Comparison of ENCODE assay signal across 18 cellular contexts in the genomic region with DNA sequence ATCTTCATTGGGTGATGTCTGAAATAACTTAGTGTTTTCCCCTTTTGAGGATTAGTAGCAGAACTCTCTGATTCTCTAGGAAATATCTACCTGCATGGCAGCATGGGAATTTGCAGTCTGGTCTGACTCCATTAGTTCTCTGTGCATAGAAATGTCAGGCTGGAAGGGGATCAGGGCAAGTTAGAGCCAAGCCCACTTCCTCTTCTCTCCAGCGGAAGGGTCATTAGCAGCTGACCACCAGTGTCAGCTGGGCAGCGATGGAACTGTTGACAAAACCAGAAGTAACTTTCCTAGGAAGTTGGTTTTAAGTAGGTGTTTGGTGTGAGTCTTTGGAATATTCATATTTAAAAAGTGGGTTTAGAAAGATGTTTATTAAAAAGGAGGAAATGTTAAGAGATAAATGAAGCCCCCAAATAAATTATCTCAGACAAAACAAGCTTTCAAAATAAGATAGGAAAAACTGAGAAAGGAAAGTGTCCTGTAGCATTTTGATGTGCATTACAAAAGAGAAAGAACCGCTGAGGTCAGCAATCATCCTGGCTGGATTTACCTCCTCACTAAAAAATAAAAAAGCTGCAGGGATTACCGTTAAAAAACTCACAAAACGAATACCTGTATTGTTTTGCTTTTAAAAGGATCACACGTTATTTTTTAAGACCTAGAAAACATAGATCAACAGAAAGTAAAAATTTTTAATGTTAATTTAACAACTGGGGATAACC. TPM values are rescaled to one million over a fixed set of nuclear protein-coding genes. Genes with fewer than 3 reads are reported as not detected.
DNase-seq lines count a peak whose midpoint lies in the region; ATAC-seq and TF ChIP-seq lines count a peak whose summit lies in the region.
"Had no signal": no experiment of that assay in that cellular context is flagged by ENCODE, and none has a peak within 500 bp of the region (broad histone marks: within the 10 kb centered on the region; RNA-seq: fewer than 3 reads in every experiment).

No MANE protein-coding gene starts in this region.

- TF ChIP-seq EP300 in esophagus muscularis mucosa (IDR thresholded peaks at IDR 0.05): no peak

- no peaks in the 10 kb centered on the region for H3K9me3 ChIP-seq in SJSA1 (replicated peaks)
- no peaks in the 10 kb centered on the region for H3K9me3 ChIP-seq in esophagus muscularis mucosa
- no peaks in the 10 kb centered on the region for H3K9me3 ChIP-seq in SJCRH30 (replicated peaks)

- peak; percentile 64 for DNase-seq in CD1c-positive myeloid dendritic cell (ENCODE audit: extremely low spot score)
- DNase-seq in SJSA1 (ENCODE audit: low read depth in 1 of 2, low spot score in 2 of 2): no peak
- no peak for DNase-seq in esophagus muscularis mucosa (ENCODE audit: extremely low spot score)
- no peak for DNase-seq in neural crest cell (ENCODE audit: low read depth, low spot score)
- DNase-seq in GM03348 (ENCODE audit: low spot score): no peak
- no peak for DNase-seq in activated CD8-positive, alpha-beta T cell treated with anti-CD3 and anti-CD28 coated beads, Interleukin-2, amount 10 ng/mL, durations not matched to agents 7 days and 5 days
- no peak for DNase-seq in SJCRH30
- DNase-seq: activated CD4-positive, alpha-beta T cell treated with anti-CD3 and anti-CD28 coated beads, Interleukin-2, amount 10 ng/mL, durations not matched to agents 7 days and 5 days; CD8-positive, alpha-beta memory T cell; effector CD8-positive, alpha-beta T cell; left cardiac atrium; NCI-H345; NK-92 treated with Interleukin-12 subunit alpha and Interleukin-12 subunit beta, amount 100 ng/mL, for 24 hours had no signal

- H3K27me3 ChIP-seq in SJSA1 (replicated peaks): no peaks in the 10 kb centered on the region
- no peaks in the 10 kb centered on the region for H3K27me3 ChIP-seq in esophagus muscularis mucosa
- no peaks in the 10 kb centered on the region for H3K27me3 ChIP-seq in SJCRH30
- H3K27me3 ChIP-seq: cardiac muscle cell had no signal

- peak overlapping the region; percentile 4 for H3K27ac Mint-ChIP-seq in neural crest cell (ENCODE audit: unreplicated experiment)
- no peak overlapping the region for H3K27ac Mint-ChIP-seq in activated CD8-positive, alpha-beta T cell treated with anti-CD3 and anti-CD28 coated beads, Interleukin-2, amount 10 ng/mL, durations not matched to agents 7 days and 5 days
- H3K27ac Mint-ChIP-seq: activated CD4-positive, alpha-beta T cell treated with anti-CD3 and anti-CD28 coated beads, Interleukin-2, amount 10 ng/mL, durations not matched to agents 7 days and 5 days; CD8-positive, alpha-beta memory T cell; stimulated activated naive CD8-positive, alpha-beta T cell treated with anti-CD3 and anti-CD28 coated beads, Interleukin-15, Interleukin-2, amounts not matched to agents 100 ng/mL and 50 ng/mL, for 24 hours; T-helper 2 cell treated with Interferon-gamma antibody and Interleukin-4, amounts not matched to agents 5 μg/mL and 100 μg/mL, for 36 hours had no signal

- no peak overlapping the region for H3K4me3 ChIP-seq in SJSA1
- no peak overlapping the region for H3K4me3 ChIP-seq in esophagus muscularis mucosa
- H3K4me3 ChIP-seq in SJCRH30: no peak overlapping the region
- H3K4me3 ChIP-seq: cardiac muscle cell had no signal

- H3K9me3 Mint-ChIP-seq in neural crest cell: peaks cover 4% of the 10 kb centered on the region
- H3K9me3 Mint-ChIP-seq in activated CD8-positive, alpha-beta T cell treated with anti-CD3 and anti-CD28 coated beads, Interleukin-2, amount 10 ng/mL, durations not matched to agents 7 days and 5 days (ENCODE audit: insufficient read depth): no peaks in the 10 kb centered on the region
- H3K9me3 Mint-ChIP-seq: CD8-positive, alpha-beta memory T cell; stimulated activated naive CD8-positive, alpha-beta T cell treated with anti-CD3 and anti-CD28 coated beads, Interleukin-15, Interleukin-2, amounts not matched to agents 100 ng/mL and 50 ng/mL, for 24 hours; T-helper 2 cell treated with Interferon-gamma antibody and Interleukin-4, amounts not matched to agents 5 μg/mL and 100 μg/mL, for 36 hours had no signal

- H3K4me3 Mint-ChIP-seq in neural crest cell: no peak overlapping the region
- H3K4me3 Mint-ChIP-seq in activated CD8-positive, alpha-beta T cell treated with anti-CD3 and anti-CD28 coated beads, Interleukin-2, amount 10 ng/mL, durations not matched to agents 7 days and 5 days: no peak overlapping the region
- H3K4me3 Mint-ChIP-seq: activated CD4-positive, alpha-beta T cell treated with anti-CD3 and anti-CD28 coated beads, Interleukin-2, amount 10 ng/mL, durations not matched to agents 7 days and 5 days; CD8-positive, alpha-beta memory T cell; stimulated activated naive CD8-positive, alpha-beta T cell treated with anti-CD3 and anti-CD28 coated beads, Interleukin-15, Interleukin-2, amounts not matched to agents 100 ng/mL and 50 ng/mL, for 24 hours; T-helper 2 cell treated with Interferon-gamma antibody and Interleukin-4, amounts not matched to agents 5 μg/mL and 100 μg/mL, for 36 hours had no signal

- CTCF ChIA-PET in activated CD8-positive, alpha-beta T cell treated with anti-CD3 and anti-CD28 coated beads, Interleukin-2, amount 10 ng/mL, durations not matched to agents 7 days and 5 days (lab: Charles Lee): no interaction called here

- TF ChIP-seq POLR2A in esophagus muscularis mucosa (IDR thresholded peaks at IDR 0.05; ENCODE audit: low read depth): no peak

- POLR2A ChIA-PET in activated CD8-positive, alpha-beta T cell treated with anti-CD3 and anti-CD28 coated beads, Interleukin-2, amount 10 ng/mL, durations not matched to agents 7 days and 5 days (lab: Charles Lee): no interaction called here

- H3K4me1 ChIP-seq in SJSA1 (replicated peaks) (peaks cover 65% of the 10 kb centered on the region), esophagus muscularis mucosa (peaks cover 18 to 63% (median 58%) of the 10 kb centered on the region in 4 donors), SJCRH30 (peaks cover 1% of the 10 kb centered on the region; the same call in 1 of the 2 replicates)

- no peak for TF ChIP-seq CTCF in esophagus muscularis mucosa (IDR thresholded peaks at IDR 0.05)
- TF ChIP-seq CTCF in neural crest cell (conservative IDR thresholded peaks at IDR 0.05): no peak

- H3K36me3 ChIP-seq in SJSA1 (no peaks in the 10 kb centered on the region), esophagus muscularis mucosa (no peaks in the 10 kb centered on the region), SJCRH30 (no peaks in the 10 kb centered on the region)
- H3K36me3 ChIP-seq: cardiac muscle cell had no signal

- H3K36me3 Mint-ChIP-seq in neural crest cell (ENCODE audit: low read depth): no peaks in the 10 kb centered on the region
- no peaks in the 10 kb centered on the region for H3K36me3 Mint-ChIP-seq in activated CD8-positive, alpha-beta T cell treated with anti-CD3 and anti-CD28 coated beads, Interleukin-2, amount 10 ng/mL, durations not matched to agents 7 days and 5 days (ENCODE audit: low read depth)
- H3K36me3 Mint-ChIP-seq: CD8-positive, alpha-beta memory T cell had no signal

- H3K27me3 Mint-ChIP-seq in neural crest cell (ENCODE audit: low read depth): no peaks in the 10 kb centered on the region
- peaks cover 16% of the 10 kb centered on the region for H3K27me3 Mint-ChIP-seq in activated CD8-positive, alpha-beta T cell treated with anti-CD3 and anti-CD28 coated beads, Interleukin-2, amount 10 ng/mL, durations not matched to agents 7 days and 5 days (ENCODE audit: low read depth)

- intact Hi-C loops in esophagus muscularis mucosa (cut with DNase I): no loop called here

- H3K4me1 Mint-ChIP-seq in neural crest cell: peaks cover 12% of the 10 kb centered on the region
- H3K4me1 Mint-ChIP-seq in activated CD8-positive, alpha-beta T cell treated with anti-CD3 and anti-CD28 coated beads, Interleukin-2, amount 10 ng/mL, durations not matched to agents 7 days and 5 days (ENCODE audit: low read depth): peaks cover 24% of the 10 kb centered on the region
- H3K4me1 Mint-ChIP-seq: CD8-positive, alpha-beta memory T cell had no signal

- H3K27ac ChIP-seq in SJSA1: peak overlapping the region; percentile 77; the same call in 1 of the 2 replicates
- H3K27ac ChIP-seq in esophagus muscularis mucosa (replicated peaks in 1 of 4): peak overlapping the region; percentile 35 to 86 (median 56)
- no peak overlapping the region for H3K27ac ChIP-seq in SJCRH30
- H3K27ac ChIP-seq: cardiac muscle cell had no signal

- no peak for ATAC-seq in activated CD8-positive, alpha-beta T cell treated with anti-CD3 and anti-CD28 coated beads, Interleukin-2, amount 10 ng/mL, durations not matched to agents 7 days and 5 days
- ATAC-seq in GM18868 (IDR thresholded peaks at IDR 0.05; ENCODE audit: unreplicated experiment): no peak

- 71% methylated on average over 6 of the region's 6 CpGs for WGBS in esophagus muscularis mucosa

RNA-seq across cellular contexts. Expression of gene MMD, which starts 32.4 kb away (rescaled TPM):
- 46.9 and 51.2 TPM in 2 replicates for total RNA-seq in SJSA1 (2014; rRNA removed; shearing (Covaris generic))
- total RNA-seq in esophagus muscularis mucosa (10 to 100 TPM; 28.5 to 43.9 (median 32.4) TPM), neural crest cell (46.6 TPM in 2 replicates)
- 10 to 100 TPM; 39.4 to 41.3 TPM for total RNA-seq in activated CD8-positive, alpha-beta T cell treated with anti-CD3 and anti-CD28 coated beads, Interleukin-2, amount 10 ng/mL, durations not matched to agents 7 days and 5 days
- total RNA-seq in SJCRH30 (2014; rRNA removed; shearing (Covaris generic)): 39.5 and 43.0 TPM in 2 replicates

RNA-seq across cellular contexts. Expression of gene SMIM36, which starts 57.3 kb away (rescaled TPM):
- total RNA-seq in SJSA1 (2014; rRNA removed; shearing (Covaris generic)): not detected in 2 replicates
- not detected for total RNA-seq in esophagus muscularis mucosa
- total RNA-seq in neural crest cell: not detected in 2 replicates
- total RNA-seq in activated CD8-positive, alpha-beta T cell treated with anti-CD3 and anti-CD28 coated beads, Interleukin-2, amount 10 ng/mL, durations not matched to agents 7 days and 5 days: not detected
- not detected in 2 replicates for total RNA-seq in SJCRH30 (2014; rRNA removed; shearing (Covaris generic))
- total RNA-seq: activated CD4-positive, alpha-beta T cell treated with anti-CD3 and anti-CD28 coated beads, Interleukin-2, amount 10 ng/mL, durations not matched to agents 7 days and 5 days; cardiac muscle cell; CD8-positive, alpha-beta memory T cell; left cardiac atrium; posterior vena cava had no signal
